In the genomic region with DNA sequence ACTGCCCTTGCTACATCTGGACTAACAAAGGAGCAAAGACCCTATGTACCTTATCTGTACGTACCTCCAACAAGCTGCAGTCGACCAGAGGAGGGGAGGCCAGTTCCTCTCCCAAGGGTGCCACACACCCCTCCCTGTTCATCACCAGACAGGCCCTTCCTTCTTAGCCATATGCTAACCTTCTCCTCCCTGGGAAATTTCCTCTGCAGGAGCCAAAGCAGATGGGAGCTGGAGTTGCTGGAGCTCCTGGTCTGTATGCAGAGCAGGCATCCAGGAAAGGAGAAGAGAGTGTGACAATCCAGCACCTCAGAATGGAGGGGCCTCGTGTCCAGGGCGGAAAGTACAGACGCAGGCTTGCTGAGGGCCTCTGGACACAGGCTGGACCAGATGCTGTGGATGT, we compare ENCODE assay signal across 18 cellular contexts. TPM values are rescaled to one million over a fixed set of nuclear protein-coding genes. Genes with fewer than 3 reads are reported as not detected.
DNase-seq lines count a peak whose midpoint lies in the region; ATAC-seq and TF ChIP-seq lines count a peak whose summit lies in the region.
"Had no signal": no experiment of that assay in that cellular context is flagged by ENCODE, and none has a peak within 500 bp of the region (broad histone marks: within the 10 kb centered on the region; RNA-seq: fewer than 3 reads in every experiment).

No MANE protein-coding gene starts in this region.

- no peaks in the 10 kb centered on the region; a peak in 1 of 5 replicates for H3K9me3 Mint-ChIP-seq in H9
- H3K9me3 Mint-ChIP-seq: GM23338, HFFc6 had no signal

- H4K8ac ChIP-seq in H9 (replicated peaks; ENCODE audit: insufficient read length, low read depth, low read length) = no peak overlapping the region

- DNase-seq in H9 (no peak), cerebellum (ENCODE audit: low spot score) (peak; percentile 42), epidermal melanocyte (ENCODE audit: insufficient read length, low spot score) (no peak)
- DNase-seq: BE2C; CD4-positive, alpha-beta memory T cell; DND-41; HCEC 1CT; HFFc6 had no signal

- no peaks in the 10 kb centered on the region for H3K23me2 ChIP-seq in H9 (ENCODE audit: insufficient read length, low read depth, low read length, poor library complexity, severe bottlenecking)

- no peak overlapping the region for H2BK12ac ChIP-seq in H9 (ENCODE audit: insufficient read length, low read depth, low read length)

- H3K36me3 ChIP-seq in liver (ENCODE audit: control insufficient read depth in 4 of 4, insufficient read depth in 3 of 4, low read depth in 1 of 4, low read length in 3 of 4) = peaks cover 0 to 2% (median under 1%) of the 10 kb centered on the region in 4 donors
- H3K36me3 ChIP-seq: BE2C had no signal

- H3T11ph ChIP-seq in H9 (ENCODE audit: low read length) = no peak overlapping the region

- H2BK120ac ChIP-seq in H9 (ENCODE audit: low read depth, low read length, poor library complexity, severe bottlenecking) = no peak overlapping the region

- no peaks in the 10 kb centered on the region for H3K36me3 Mint-ChIP-seq in H9 (ENCODE audit: insufficient read depth in 1 of 3, low read depth in 3 of 3)
- H3K36me3 Mint-ChIP-seq: CD4-positive, alpha-beta memory T cell had no signal

- H3K27ac ChIP-seq in H9 (ENCODE audit: insufficient read length, low read depth, low read length) (no peak overlapping the region), liver (ENCODE audit: low read depth in 1 of 2, low read length in 2 of 2) (peak overlapping the region; percentile 91 to 95)
- H3K27ac ChIP-seq: A549, C4-2B, HL-60 had no signal

- H3K79me1 ChIP-seq in H9 (ENCODE audit: insufficient read depth, low read depth, low read length, poor library complexity, severe bottlenecking) = no peaks in the 10 kb centered on the region

- H3K23ac ChIP-seq in H9 (ENCODE audit: insufficient read length, low read depth, low read length) = no peak overlapping the region

- H3K79me2 ChIP-seq in H9 (ENCODE audit: insufficient read depth, low read length) = no peaks in the 10 kb centered on the region

- H2BK20ac ChIP-seq in H9 (ENCODE audit: low read depth, low read length, poor library complexity, severe bottlenecking) = no peak overlapping the region

- no peak overlapping the region for H2AFZ ChIP-seq in H9 (ENCODE audit: low read length)
- H2AFZ ChIP-seq: GM23338 had no signal

- peaks cover 4% of the 10 kb centered on the region for H3K27me3 Mint-ChIP-seq in H9 (ENCODE audit: low read depth)

- H3K9ac ChIP-seq in H9 (ENCODE audit: extremely low read depth, insufficient read length, low read length) (no peak overlapping the region), liver (ENCODE audit: low read depth in 1 of 2, low read length in 2 of 2) (no peak overlapping the region)

- ATAC-seq in GM21723 (IDR thresholded peaks at IDR 0.05; ENCODE audit: unreplicated experiment) (no peak), HG02884 (IDR thresholded peaks at IDR 0.05; ENCODE audit: unreplicated experiment) (no peak), GM19023 (IDR thresholded peaks at IDR 0.05; ENCODE audit: unreplicated experiment) (no peak)
- ATAC-seq: A549, GM23338, K562 had no signal

- no peak overlapping the region for H3K4me3 Mint-ChIP-seq in H9
- H3K4me3 Mint-ChIP-seq: CD4-positive, alpha-beta memory T cell; GM23338; HFFc6 had no signal

- H2BK5ac ChIP-seq in H9 (ENCODE audit: insufficient read length, low read length) = no peak overlapping the region

- peak overlapping the region; percentile 53; the same call in 1 of the 2 replicates for H3K14ac ChIP-seq in H9 (ENCODE audit: insufficient read depth, low read length)

- H3K4me2 ChIP-seq in H9 (ENCODE audit: insufficient read depth, insufficient read length, low read length) = no peak overlapping the region
- H3K4me2 ChIP-seq: A549, GM23338 had no signal

- no peak overlapping the region for H3K4ac ChIP-seq in H9 (ENCODE audit: low read depth, low read length)

- WGBS in H9 (ENCODE audit: extremely low coverage, insufficient read length, low lambda C conversion rate) = no CpG with 5 or more reads among the region's 5 CpGs
- WGBS in liver = 80% methylated on average over 5 of the region's 5 CpGs

- H3K9me3 ChIP-seq in H9 (ENCODE audit: control insufficient read depth, low read depth, low read length) (no peaks in the 10 kb centered on the region), liver (ENCODE audit: control insufficient read depth in 4 of 4, low read length in 3 of 4) (no peaks in the 10 kb centered on the region)
- H3K9me3 ChIP-seq: A549, BE2C had no signal

- H3K27me3 ChIP-seq in H9 (ENCODE audit: insufficient read depth, low read length) (no peaks in the 10 kb centered on the region; the same call in 1 of the 2 replicates), liver (ENCODE audit: control insufficient read depth in 4 of 4, insufficient read depth in 4 of 4, low read length in 3 of 4) (no peaks in the 10 kb centered on the region)
- H3K27me3 ChIP-seq: BE2C had no signal

- H2BK15ac ChIP-seq in H9 (ENCODE audit: low read depth, low read length) = no peak overlapping the region

- H3K27ac Mint-ChIP-seq in H9 = no peak overlapping the region
- H3K27ac Mint-ChIP-seq: CD4-positive, alpha-beta memory T cell; GM23338; HFFc6 had no signal

- no peak overlapping the region for H4K5ac ChIP-seq in H9 (ENCODE audit: insufficient read length, low read depth, low read length)

- H4K20me1 ChIP-seq in H9 (ENCODE audit: control insufficient read depth, insufficient read depth, insufficient read length) = no peaks in the 10 kb centered on the region

- H3K4me1 ChIP-seq in H9 (ENCODE audit: insufficient read depth, low read length) (no peaks in the 10 kb centered on the region), liver (ENCODE audit: control insufficient read depth in 4 of 4, insufficient read depth in 4 of 4, low read length in 3 of 4) (peaks cover 7 to 50% (median 25%) of the 10 kb centered on the region in 4 donors)
- H3K4me1 ChIP-seq: A549 had no signal

- H3K56ac ChIP-seq in H9 (ENCODE audit: insufficient read length, low read depth, low read length) = no peak overlapping the region

- TF ChIP-seq RAD21 in liver (IDR thresholded peaks at IDR 0.05) = no peak

- no peak for TF ChIP-seq CTCF in H9 (conservative IDR thresholded peaks at IDR 0.05)
- no peak for TF ChIP-seq CTCF in liver (IDR thresholded peaks at IDR 0.05; ENCODE audit: low read depth, low read length, missing input control)

- no peak overlapping the region for H3K4me3 ChIP-seq in liver (ENCODE audit: low read depth in 1 of 3, low read length in 3 of 3)
- H3K4me3 ChIP-seq: A549, GM23338, K562 had no signal

- peaks cover 10 to 13% of the 10 kb centered on the region in 2 experiments for H3K4me1 Mint-ChIP-seq in H9
- H3K4me1 Mint-ChIP-seq: CD4-positive, alpha-beta memory T cell; GM23338 had no signal

- no peak overlapping the region for H4K91ac ChIP-seq in H9 (ENCODE audit: insufficient read length, low read depth, low read length)

- no peak overlapping the region for H2AK5ac ChIP-seq in H9 (ENCODE audit: insufficient read length, low read length)

- H3K18ac ChIP-seq in H9 (ENCODE audit: insufficient read length, low read depth, low read length) = no peak overlapping the region

TF ChIP-seq in liver, 16 proteins besides CTCF, POLR2A, EP300 and RAD21:
- no peak for TF ChIP-seq YY1 (IDR thresholded peaks at IDR 0.05)
TF ChIP-seq in liver: peak in this region for 0.

RNA-seq across cellular contexts. Expression of a gene that starts 48.5 kb away (rescaled TPM):
- not detected in 2 replicates for total RNA-seq in H9 (2021)
- not detected for total RNA-seq in cerebellum
- 100 to 1,000 TPM; 151 to 703 TPM for total RNA-seq in liver
- 100 to 1,000 TPM; 299 to 413 TPM for polyA plus RNA-seq in liver
- total RNA-seq: CD4-positive, alpha-beta memory T cell; GM23338; HFFc6; K562 had no signal
- polyA plus RNA-seq: A549; AG04450; CD4-positive, alpha-beta memory T cell; GM23338; K562 had no signal

Comparison
In these comparisons a context has a peak if more than half of its experiments do, and no peak if none do; other contexts are left out.
1. RNA of a gene that starts 48.5 kb away (total RNA-seq): 151 to 703 TPM in liver; not detected in H9 and not detected in cerebellum (single experiment); every median in the first group is over 100 times any median in the second.